Comparison of ENCODE assay signal across 16 cellular contexts in the genomic region with DNA sequence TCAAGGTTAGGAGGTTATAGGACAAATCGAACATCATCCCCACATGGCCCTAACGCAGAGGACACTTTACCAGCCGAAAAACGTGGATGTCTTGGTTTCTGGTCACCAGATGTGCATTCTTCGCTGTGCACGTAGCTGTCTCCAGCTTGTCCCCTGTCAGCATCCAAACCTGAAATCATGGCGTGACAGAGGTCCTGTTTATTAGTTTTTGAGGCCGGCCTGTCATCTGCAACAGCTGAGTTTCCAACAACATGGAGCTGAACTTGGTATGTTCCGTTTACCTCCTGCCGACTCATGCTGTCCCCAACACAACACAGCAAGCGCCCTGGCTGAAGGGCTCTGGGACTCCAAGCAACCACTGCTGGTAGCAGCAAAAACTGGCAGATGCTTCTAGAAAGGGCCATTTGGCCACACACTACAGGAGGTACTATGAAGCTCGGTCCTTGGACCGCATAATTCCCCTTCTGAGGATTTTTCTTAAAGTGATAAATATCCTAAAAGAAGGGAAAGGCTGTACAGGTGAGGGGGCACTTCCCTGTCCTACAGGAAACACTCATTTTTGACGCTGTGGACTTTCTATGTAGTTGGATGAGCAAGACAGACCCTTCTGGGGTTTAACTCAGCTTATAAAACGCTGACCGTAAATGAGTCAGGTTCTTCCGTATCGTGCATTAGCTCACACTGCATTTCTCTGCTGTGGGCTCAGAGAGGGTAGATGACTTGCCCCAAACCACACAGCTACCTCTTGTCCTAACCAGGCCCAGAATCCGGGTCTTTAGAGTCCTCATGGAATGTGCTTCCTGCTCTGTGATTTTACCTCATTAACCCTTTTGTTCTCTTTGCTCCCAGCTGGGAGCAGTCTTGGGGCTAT.
"Had no signal": no experiment of that assay in that cellular context is flagged by ENCODE, and none has a peak within 500 bp of the region (broad histone marks: within the 10 kb centered on the region; RNA-seq: fewer than 3 reads in every experiment).

No MANE protein-coding gene starts in this region.

- H3K4me3 ChIP-seq: ascending aorta, cardiac muscle cell, gastroesophageal sphincter, right atrium auricular region, thyroid gland, uterus had no signal

- H3K4me1 Mint-ChIP-seq: activated naive CD8-positive, alpha-beta T cell treated with anti-CD3 and anti-CD28 coated beads, Interleukin-2, amount 10 ng/mL, durations not matched to agents 7 days and 5 days had no signal

- H3K4me1 ChIP-seq: ascending aorta, gastroesophageal sphincter, right atrium auricular region, thyroid gland, uterus had no signal

- H3K27ac Mint-ChIP-seq: activated naive CD8-positive, alpha-beta T cell treated with anti-CD3 and anti-CD28 coated beads, Interleukin-2, amount 10 ng/mL, durations not matched to agents 7 days and 5 days; T-helper 1 cell treated with Interleukin-12 subunit alpha and Interleukin-12 subunit beta and Interleukin-4 antibody, amounts not matched to agents 30 μg/mL and 1 μg/mL, for 36 hours had no signal

- H3K36me3 Mint-ChIP-seq: activated naive CD8-positive, alpha-beta T cell treated with anti-CD3 and anti-CD28 coated beads, Interleukin-2, amount 10 ng/mL, durations not matched to agents 7 days and 5 days had no signal

- H3K4me3 Mint-ChIP-seq: activated naive CD8-positive, alpha-beta T cell treated with anti-CD3 and anti-CD28 coated beads, Interleukin-2, amount 10 ng/mL, durations not matched to agents 7 days and 5 days; T-helper 1 cell treated with Interleukin-12 subunit alpha and Interleukin-12 subunit beta and Interleukin-4 antibody, amounts not matched to agents 30 μg/mL and 1 μg/mL, for 36 hours had no signal

- H3K36me3 ChIP-seq: cardiac muscle cell, uterus had no signal

- H3K27me3 ChIP-seq: ascending aorta, cardiac muscle cell, gastroesophageal sphincter, neutrophil, right atrium auricular region, thyroid gland, uterus had no signal

- DNase-seq: activated gamma-delta T cell treated with Interleukin-2 at 50 U/mL for 16 hours; activated naive CD8-positive, alpha-beta T cell treated with anti-CD3 and anti-CD28 coated beads, Interleukin-2, amount 10 ng/mL, durations not matched to agents 7 days and 5 days; activated T-cell treated with anti-CD3 and anti-CD28 coated beads, Interleukin-2, amount 50 U/mL, for 48 hours; cortex of kidney; effector CD8-positive, alpha-beta T cell; left ventricle myocardium superior; midbrain; small intestine; thyroid gland; uterus had no signal

- ATAC-seq: gastroesophageal sphincter, left ventricle myocardium superior had no signal

- H3K9me3 Mint-ChIP-seq: activated naive CD8-positive, alpha-beta T cell treated with anti-CD3 and anti-CD28 coated beads, Interleukin-2, amount 10 ng/mL, durations not matched to agents 7 days and 5 days; T-helper 1 cell treated with Interleukin-12 subunit alpha and Interleukin-12 subunit beta and Interleukin-4 antibody, amounts not matched to agents 30 μg/mL and 1 μg/mL, for 36 hours had no signal

- H3K27me3 Mint-ChIP-seq: activated naive CD8-positive, alpha-beta T cell treated with anti-CD3 and anti-CD28 coated beads, Interleukin-2, amount 10 ng/mL, durations not matched to agents 7 days and 5 days had no signal

- H3K9me3 ChIP-seq: ascending aorta, gastroesophageal sphincter, neutrophil, right atrium auricular region, thyroid gland, uterus had no signal

- H3K27ac ChIP-seq: ascending aorta, cardiac muscle cell, gastroesophageal sphincter, neutrophil, right atrium auricular region, thyroid gland, uterus had no signal
